In the genomic region with DNA sequence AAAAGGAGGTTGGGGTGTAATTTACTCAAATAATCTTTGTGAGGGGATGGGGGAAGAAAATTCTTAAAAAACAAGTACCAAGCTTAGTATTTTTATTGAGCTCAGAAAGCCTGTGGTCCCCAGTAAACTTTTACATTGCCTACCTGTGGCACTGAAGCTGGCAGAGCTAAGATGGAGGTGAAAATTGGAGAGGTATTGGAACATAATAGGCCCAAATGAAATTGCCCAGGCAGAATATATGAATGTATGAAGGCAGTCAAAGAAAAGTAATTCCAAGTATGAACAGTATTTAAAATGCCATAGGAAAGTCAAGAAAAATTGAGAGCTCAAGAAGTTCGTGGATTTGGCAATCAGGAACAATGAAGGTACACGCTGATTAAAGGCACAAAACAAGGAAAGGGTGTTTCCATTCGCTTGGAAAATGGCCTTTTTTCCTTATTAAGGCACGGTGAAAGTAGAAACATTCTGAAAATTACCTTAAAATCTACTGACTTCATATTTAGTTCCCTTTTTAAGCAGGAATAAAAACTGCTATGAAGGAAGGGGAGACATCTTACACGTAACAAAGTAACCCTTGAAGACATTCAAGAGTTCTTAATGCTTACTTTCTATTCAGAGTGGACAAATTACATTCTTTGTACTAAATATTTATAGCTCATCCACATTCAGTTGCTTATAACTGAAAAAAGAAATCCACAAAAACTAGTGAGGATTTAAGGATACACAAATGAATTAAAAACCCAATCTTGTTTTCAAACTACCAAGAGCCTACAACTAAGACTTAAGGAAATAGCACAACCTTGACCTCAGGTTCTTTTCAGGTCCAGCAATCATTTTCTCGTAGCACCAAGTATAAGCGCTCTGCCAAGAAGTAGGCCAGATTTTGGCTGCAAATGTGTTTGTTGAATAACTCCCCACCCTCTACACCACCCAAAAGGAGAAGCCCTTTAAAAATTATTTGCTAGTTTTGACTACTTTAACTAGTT, we compare ENCODE assay signal across 8 cellular contexts. TPM values are rescaled to one million over a fixed set of nuclear protein-coding genes. Genes with fewer than 3 reads are reported as not detected.
A peak's percentile ranks its signal among the peaks of the same experiment; 100 is the strongest.
DNase-seq lines count a peak whose midpoint lies in the region; ATAC-seq, FAIRE-seq and TF ChIP-seq lines count a peak whose summit lies in the region.

No MANE protein-coding gene starts in this region.

- intact Hi-C loops in HepG2 (cut with micrococcal nuclease; ENCODE audit: unreplicated experiment), result no loop called here

- DNase-seq in stimulated activated naive CD8-positive, alpha-beta T cell treated with anti-CD3 and anti-CD28 coated beads, Interleukin-15, Interleukin-2, amounts not matched to agents 100 U/mL and 50 U/mL, for 24 hours, result no peak
- DNase-seq in astrocyte of the hippocampus (ENCODE audit: low read depth, low spot score) (peak; percentile 43), HepG2 (ENCODE audit: low spot score) (no peak), thoracic aorta (ENCODE audit: low spot score) (no peak), DMS153 (lab: John Stamatoyannopoulos, UW) (no peak)
- DNase-seq in activated CD4-positive, alpha-beta T cell treated with anti-CD3 and anti-CD28 coated beads, Interleukin-2, amount 50 U/mL, for 4 hours, result no peak
- no peak for DNase-seq in stimulated activated CD4-positive, alpha-beta T cell treated with anti-CD3 and anti-CD28 coated beads, Interleukin-2, amount 100 ng/mL, for 24 hours

- TF ChIP-seq EP300 in HepG2 (IDR thresholded peaks at IDR 0.05; ENCODE audit: low read depth in 2 of 2, low read length in 2 of 2) (no peak), HepG2 (CRISPR knock-in tag; IDR thresholded peaks at IDR 0.05; ENCODE audit: borderline replicate concordance) (no peak)

- TF ChIP-seq RAD21 in HepG2 (CRISPR knock-in tag; IDR thresholded peaks at IDR 0.05), result no peak

- CTCF ChIA-PET in HepG2 (lab: Yijun Ruan, JAX; ENCODE audit: low intra/inter-chr PET ratio, low total read pairs), result no interaction called here

- peak overlapping the region; percentile 97 for H3K4me3 Mint-ChIP-seq in stimulated activated naive CD8-positive, alpha-beta T cell treated with anti-CD3 and anti-CD28 coated beads, Interleukin-15, Interleukin-2, amounts not matched to agents 100 ng/mL and 50 ng/mL, for 24 hours

- H3K36me3 Mint-ChIP-seq in stimulated activated naive CD8-positive, alpha-beta T cell treated with anti-CD3 and anti-CD28 coated beads, Interleukin-15, Interleukin-2, amounts not matched to agents 100 ng/mL and 50 ng/mL, for 24 hours (ENCODE audit: low read depth), result peaks cover 83% of the 10 kb centered on the region

- H3K79me2 ChIP-seq in HepG2 (ENCODE audit: insufficient read depth, low read length), result peaks cover 93% of the 10 kb centered on the region

- FAIRE-seq in HepG2 (lab: Jason Lieb, UNC), result no peak

- no peak overlapping the region for H2AFZ ChIP-seq in HepG2 (ENCODE audit: low read length)

- WGBS in HepG2 (ENCODE audit: low lambda C conversion rate), result 19% methylated on average over 7 of the region's 7 CpGs

- TF ChIP-seq POLR2A in HepG2 (IDR thresholded peaks at IDR 0.05; ENCODE audit: insufficient read depth in 1 of 2, low read depth in 2 of 2, low read length in 2 of 2), result peak in 1 of 2 experiments; percentile 43; a peak in 2 of 4 replicates

- peaks cover 55% of the 10 kb centered on the region for H4K20me1 ChIP-seq in HepG2 (ENCODE audit: insufficient read depth, low read length)

- peak overlapping the region; percentile 100 for H3K9ac ChIP-seq in HepG2 (ENCODE audit: insufficient read depth, low read depth, low read length)

- POLR2A ChIA-PET in HepG2 (lab: Yijun Ruan, JAX), result interaction anchor here (0.6 to 4.2 kb wide), 6 partner anchors 8 to 382 kb away, joined by 3 to 35 read pairs (median 4); no protein-coding TSS in a partner anchor

- H3K27me3 ChIP-seq in HepG2 (ENCODE audit: control insufficient read depth in 1 of 2, insufficient read depth in 2 of 2, low read length in 2 of 2) (no peaks in the 10 kb centered on the region; a peak in 1 of 5 replicates), thoracic aorta (replicated peaks; ENCODE audit: insufficient read depth) (no peaks in the 10 kb centered on the region)

- peak overlapping the region; percentile 100 for H3K27ac Mint-ChIP-seq in stimulated activated naive CD8-positive, alpha-beta T cell treated with anti-CD3 and anti-CD28 coated beads, Interleukin-15, Interleukin-2, amounts not matched to agents 100 ng/mL and 50 ng/mL, for 24 hours

- TF ChIP-seq CTCF in HepG2 (CRISPR knock-in tag; IDR thresholded peaks at IDR 0.05) (no peak), thoracic aorta (IDR thresholded peaks at IDR 0.05) (no peak)

- no TSS peak for BruUV-seq in HepG2 (replicated peaks; lab: Mats Ljungman, UMichigan)

- peak overlapping the region; percentile 100 for H3K27ac ChIP-seq in HepG2 (ENCODE audit: extremely low read length, insufficient read depth, low read length)
- H3K27ac ChIP-seq in thoracic aorta, result peak overlapping the region; percentile 99 to 100

- no peak for ATAC-seq in stimulated activated naive CD8-positive, alpha-beta T cell treated with anti-CD3 and anti-CD28 coated beads, Interleukin-15, Interleukin-2, amounts not matched to agents 100 U/mL and 50 U/mL, for 24 hours
- ATAC-seq in HepG2 (no peak), thoracic aorta (ENCODE audit: insufficient number of reproducible peaks, low FRiP score, low read depth) (no peak)

- H3K4me2 ChIP-seq in HepG2 (ENCODE audit: low read depth, low read length), result peak overlapping the region; percentile 98

- peak overlapping the region; percentile 98 to 100 (median 99); a peak in 5 of 6 replicates for H3K4me3 ChIP-seq in HepG2 (replicated peaks in 1 of 3; ENCODE audit: insufficient read depth in 1 of 3, low read depth in 2 of 3, low read length in 3 of 3)
- H3K4me3 ChIP-seq in thoracic aorta, result peak overlapping the region; percentile 99

- H3K4me1 ChIP-seq in HepG2 (ENCODE audit: insufficient read depth, low read length) (peaks cover 50% of the 10 kb centered on the region), thoracic aorta (ENCODE audit: control insufficient read depth in 1 of 2, low read depth in 2 of 2) (peaks cover 37 to 41% of the 10 kb centered on the region in 2 donors)

- H3K9me3 ChIP-seq in HepG2 (ENCODE audit: low read length), result no peaks in the 10 kb centered on the region
- H3K9me3 ChIP-seq in thoracic aorta, result no peaks in the 10 kb centered on the region

- peaks cover 4% of the 10 kb centered on the region for H3K27me3 Mint-ChIP-seq in stimulated activated naive CD8-positive, alpha-beta T cell treated with anti-CD3 and anti-CD28 coated beads, Interleukin-15, Interleukin-2, amounts not matched to agents 100 ng/mL and 50 ng/mL, for 24 hours

- no peaks in the 10 kb centered on the region for H3K9me3 Mint-ChIP-seq in stimulated activated naive CD8-positive, alpha-beta T cell treated with anti-CD3 and anti-CD28 coated beads, Interleukin-15, Interleukin-2, amounts not matched to agents 100 ng/mL and 50 ng/mL, for 24 hours

- peaks cover 61% of the 10 kb centered on the region for H3K4me1 Mint-ChIP-seq in stimulated activated naive CD8-positive, alpha-beta T cell treated with anti-CD3 and anti-CD28 coated beads, Interleukin-15, Interleukin-2, amounts not matched to agents 100 ng/mL and 50 ng/mL, for 24 hours (ENCODE audit: low read depth)

- in situ Hi-C loops in HepG2 (cut with HindIII; ENCODE audit: extremely low pct_ligation_motif_present, low pct_unique_long_range_greater_than_20kb), result no loop called here

- H3K36me3 ChIP-seq in HepG2 (replicated peaks in 1 of 2; ENCODE audit: control insufficient read depth in 1 of 2, insufficient read depth in 2 of 2, low read length in 2 of 2) (peaks cover 0 to 10% of the 10 kb centered on the region in 2 experiments; a peak in 2 of 5 replicates), thoracic aorta (no peaks in the 10 kb centered on the region)

TF ChIP-seq in HepG2, 621 proteins besides CTCF, POLR2A, EP300 and RAD21:
- TF ChIP-seq CC2D1A (CRISPR knock-in tag; IDR thresholded peaks at IDR 0.05) (no peak), AGO2 (optimal IDR thresholded peaks at IDR 0.05; ENCODE audit: low read depth, low read length) (peak; percentile 36), ZNF816 (CRISPR knock-in tag; IDR thresholded peaks at IDR 0.05; ENCODE audit: borderline replicate concordance) (0 out of 2 replicates have a peak, but pooled peaks have one; percentile 52), RBFOX2 (IDR thresholded peaks at IDR 0.05; ENCODE audit: low read depth, low read length) (peak; percentile 49), SAP130 (CRISPR knock-in tag; IDR thresholded peaks at IDR 0.05; ENCODE audit: low read depth) (peak; percentile 8; the same call in 1 of the 2 replicates)

RNA-seq across cellular contexts. Expression of gene KMT2E, which starts 3.2 kb away (rescaled TPM):
- total RNA-seq in HepG2 (2016; rRNA removed; fragmentation: Illumina TruSeq; extraction: Trizol), result 24.4 and 31.3 TPM in 2 replicates
- 33.8 and 35.5 TPM in 2 replicates for total RNA-seq in HepG2 (2016; cell fraction: cytosol; rRNA removed; fragmentation: Illumina TruSeq; extraction: Trizol; ENCODE audit: low read depth)
- total RNA-seq in HepG2 (2016; cell fraction: insoluble cytoplasmic fraction; rRNA removed; fragmentation: Illumina TruSeq; extraction: Trizol), result 22.1 and 28.1 TPM in 2 replicates
- 22.4 and 24.0 TPM in 2 replicates for total RNA-seq in HepG2 (2016; cell fraction: membrane; rRNA removed; fragmentation: Illumina TruSeq; extraction: Trizol)
- total RNA-seq in HepG2 (2016; cell fraction: nucleus; rRNA removed; fragmentation: Illumina TruSeq; extraction: Trizol), result 66.2 and 71.2 TPM in 2 replicates
- polyA plus RNA-seq in HepG2 (2011; rRNA removed), result 6.3 and 7.2 TPM in 2 replicates
- 4.4 and 6.3 TPM in 2 replicates for polyA plus RNA-seq in HepG2 (2011; cell fraction: cytosol; rRNA removed)
- polyA plus RNA-seq in HepG2 (2011; cell fraction: nucleus; rRNA removed), result 37.0 and 41.5 TPM in 2 replicates
- 22.0 and 24.0 TPM in 2 replicates for polyA plus RNA-seq in HepG2 (2012)
- polyA plus RNA-seq in HepG2 (2016; cell fraction: cytosol; fragmentation: Illumina TruSeq; extraction: Trizol; ENCODE audit: low read depth), result 0.65 and 0.67 TPM in 2 replicates
- 15.4 and 16.5 TPM in 2 replicates for polyA plus RNA-seq in HepG2 (2016; cell fraction: insoluble cytoplasmic fraction; fragmentation: Illumina TruSeq; extraction: Trizol; ENCODE audit: low read depth)
- 2.3 and 2.8 TPM in 2 replicates for polyA plus RNA-seq in HepG2 (2016; cell fraction: membrane; fragmentation: Illumina TruSeq; extraction: Trizol; ENCODE audit: low read depth)
- 36.9 and 42.5 TPM in 2 replicates for polyA plus RNA-seq in HepG2 (2016; cell fraction: nucleus; fragmentation: Illumina TruSeq; extraction: Trizol; ENCODE audit: insufficient read depth, low read depth)
- polyA minus RNA-seq in HepG2 (2011; rRNA and poly(A)+ RNA removed; ENCODE audit: low replicate concordance), result 34.9 and 41.2 TPM in 2 replicates
- 15.4 and 16.4 TPM in 2 replicates for polyA minus RNA-seq in HepG2 (2011; cell fraction: cytosol; rRNA and poly(A)+ RNA removed)
- 145 and 151 TPM in 2 replicates for polyA minus RNA-seq in HepG2 (2011; cell fraction: nucleus; rRNA and poly(A)+ RNA removed)
- 100 to 1,000 TPM; 139 to 140 TPM for total RNA-seq in thoracic aorta
